ENCODE assay signal across 1 cellular context in genomic region chr10:32189400-32190084, GRCh38.
TF ChIP-seq lines count a peak whose summit lies in the region.

No MANE protein-coding gene starts in this region.

TF ChIP-seq in GM23338, 12 proteins besides CTCF, POLR2A, EP300 and RAD21 (continued from another document):
- TF ChIP-seq ETS1 (IDR thresholded peaks at IDR 0.05) (no peak), NANOG (IDR thresholded peaks at IDR 0.05; ENCODE audit: borderline replicate concordance) (no peak), ZNF114 (CRISPR knock-in tag; IDR thresholded peaks at IDR 0.05) (no peak)
TF ChIP-seq in GM23338: peak in this region for 0.
